ENCODE assay signal across 34 cellular contexts in genomic region chr12:67764946-67765619, GRCh38.
A peak's percentile ranks its signal among the peaks of the same experiment; 100 is the strongest.
DNase-seq lines count a peak whose midpoint lies in the region; ATAC-seq, FAIRE-seq and TF ChIP-seq lines count a peak whose summit lies in the region.
"Had no signal": no experiment of that assay in that cellular context is flagged by ENCODE, and none has a peak within 500 bp of the region (broad histone marks: within the 10 kb centered on the region; RNA-seq: fewer than 3 reads in every experiment).

No MANE protein-coding gene starts in this region.

- H3K27me3 ChIP-seq in PC-3 (ENCODE audit: low read length) = no peaks in the 10 kb centered on the region
- no peaks in the 10 kb centered on the region for H3K27me3 ChIP-seq in pancreas
- H3K27me3 ChIP-seq: tibial artery had no signal

- no peak overlapping the region for H3K27ac ChIP-seq in HEK293 (ENCODE audit: extremely low read depth, low read depth, low read length)
- peak overlapping the region; percentile 60; the same call in 1 of the 2 replicates for H3K27ac ChIP-seq in PC-3 (ENCODE audit: low read length)
- no peak overlapping the region for H3K27ac ChIP-seq in pancreas
- H3K27ac ChIP-seq: psoas muscle, tibial artery had no signal

- FAIRE-seq in pancreas (lab: Jason Lieb, UNC) = no peak
- FAIRE-seq: K562, TTC549 had no signal

- H3K4me3 ChIP-seq in HEK293 (ENCODE audit: low read depth, low read length) (no peak overlapping the region), PC-3 (ENCODE audit: low read length) (no peak overlapping the region), pancreas (no peak overlapping the region)
- H3K4me3 ChIP-seq: K562, lung, mucosa of descending colon, psoas muscle, tibial artery had no signal

- no peaks in the 10 kb centered on the region for H4K20me1 ChIP-seq in PC-3 (ENCODE audit: low read length)

- CTCF ChIA-PET in HEK293 (lab: Yijun Ruan, JAX) = no interaction called here
- CTCF ChIA-PET in PC-3 (lab: Charles Lee) = no interaction called here

- intact Hi-C loops in PC-3 (cut with micrococcal nuclease) (loop anchor here (5.0 kb wide), 2 partner anchors 53 to 147 kb away; no protein-coding TSS in a partner anchor), pancreas (cut with DNase I) (no loop called here)

- ATAC-seq in PC-3 (no peak), pancreas (peak; percentile 81 to 96 (median 92)), HG03469 (IDR thresholded peaks at IDR 0.05; ENCODE audit: unreplicated experiment) (no peak), HG02885 (IDR thresholded peaks at IDR 0.05; ENCODE audit: poor library complexity, unreplicated experiment) (no peak)
- ATAC-seq: K562, left cardiac atrium, mucosa of descending colon, natural killer cell, psoas muscle, sciatic nerve had no signal

- H3K9ac ChIP-seq in PC-3 (ENCODE audit: low read length) = no peak overlapping the region

- no peaks in the 10 kb centered on the region for H3K9me2 ChIP-seq in PC-3 (replicated peaks; ENCODE audit: low read length)

- H3K9me3 ChIP-seq in HEK293 (ENCODE audit: control insufficient read depth, insufficient read depth, low read depth, low read length) = no peaks in the 10 kb centered on the region
- H3K9me3 ChIP-seq in PC-3 (ENCODE audit: low read length) = no peaks in the 10 kb centered on the region
- no peaks in the 10 kb centered on the region for H3K9me3 ChIP-seq in pancreas
- H3K9me3 ChIP-seq: mucosa of descending colon, psoas muscle, tibial artery had no signal

- H2AFZ ChIP-seq in PC-3 (ENCODE audit: low read length) = no peak overlapping the region

- no TSS peak for BruUV-seq in PC-3 (replicated peaks; lab: Mats Ljungman, UMichigan)

- H3K4me1 ChIP-seq in HEK293 (ENCODE audit: control insufficient read depth, insufficient read depth, low read length) (peaks cover 6% of the 10 kb centered on the region), PC-3 (ENCODE audit: insufficient read depth, low read length) (peaks cover 19% of the 10 kb centered on the region), pancreas (peaks cover 0 to 13% (median 9%) of the 10 kb centered on the region in 3 donors)
- H3K4me1 ChIP-seq: psoas muscle, tibial artery had no signal

- no peaks in the 10 kb centered on the region for H3F3A ChIP-seq in PC-3 (ENCODE audit: low read length, unreplicated experiment)

- 30 to 44% methylated on average over 5 of the region's 5 CpGs for WGBS in pancreas, 2 donors

- H3K36me3 ChIP-seq in HEK293 (ENCODE audit: control insufficient read depth in 2 of 2, insufficient read depth in 1 of 2, low read length in 2 of 2) (no peaks in the 10 kb centered on the region), PC-3 (ENCODE audit: low read depth, low read length) (no peaks in the 10 kb centered on the region), pancreas (no peaks in the 10 kb centered on the region)
- H3K36me3 ChIP-seq: tibial artery had no signal

- POLR2A ChIA-PET in HEK293 (lab: Yijun Ruan, JAX) (no interaction called here), PC-3 (lab: Charles Lee; ENCODE audit: unreplicated experiment) (no interaction called here)

- no peaks in the 10 kb centered on the region for H3K79me2 ChIP-seq in PC-3 (ENCODE audit: low read length)

- TF ChIP-seq CTCF in HEK293 (tag by site-specific recombination; IDR thresholded peaks at IDR 0.05) (no peak), PC-3 (conservative IDR thresholded peaks at IDR 0.05; ENCODE audit: low read depth, low read length) (no peak), pancreas (IDR thresholded peaks at IDR 0.05) (no peak)

- H3K4me2 ChIP-seq in PC-3 (ENCODE audit: low read length) = no peak overlapping the region

- DNase-seq in NCI-H1105 treated with DMSO at 0.1 percent for 48 hours (lab: John Stamatoyannopoulos, UW) (peak; percentile 89), PC-3 (no peak), pancreas (peak; percentile 53 to 74 (median 69))
- no peak for DNase-seq in activated naive CD4-positive, alpha-beta T cell treated with Interleukin-2 at 50 U/mL for 16 hours
- DNase-seq: activated CD4-positive, alpha-beta T cell treated with anti-CD3 and anti-CD28 coated beads, Interleukin-2, amount 50 U/mL, for 1 hour; activated CD4-positive, CD25-positive, alpha-beta regulatory T cell; activated gamma-delta T cell; activated naive CD8-positive, alpha-beta T cell treated with anti-CD3 and anti-CD28 coated beads, Interleukin-2, amount 10 ng/mL, durations not matched to agents 7 days and 5 days; activated T-cell treated with anti-CD3 and anti-CD28 coated beads, Interleukin-2, amount 50 U/mL, for 1 hour; aorta; C1 segment of cervical spinal cord; COR-L47; DMS53; effector CD4-positive, alpha-beta T cell; GDM1; hypothalamus; immature natural killer cell; left cardiac atrium; mucosa of descending colon; natural killer cell; NCI-H2081 treated with DMSO at 0.1 percent for 48 hours; NCI-H526; occipital lobe; psoas muscle; stimulated activated CD4-positive, alpha-beta T cell treated with anti-CD3 and anti-CD28 coated beads, Interleukin-12 subunit alpha, Interleukin-12 subunit beta, amount 100 ng/mL, for 4 hours; stimulated activated CD4-positive, alpha-beta T cell treated with anti-CD3 and anti-CD28 coated beads, Interleukin-4, amount 100 ng/mL, for 1 hour; tibial artery had no signal

TF ChIP-seq in HEK293, 187 proteins besides CTCF, POLR2A, EP300 and RAD21:
- TF ChIP-seq ZNF211 (tag by site-specific recombination; IDR thresholded peaks at IDR 0.05; ENCODE audit: low read depth) = no peak
- TF ChIP-seq, protein P1, sequence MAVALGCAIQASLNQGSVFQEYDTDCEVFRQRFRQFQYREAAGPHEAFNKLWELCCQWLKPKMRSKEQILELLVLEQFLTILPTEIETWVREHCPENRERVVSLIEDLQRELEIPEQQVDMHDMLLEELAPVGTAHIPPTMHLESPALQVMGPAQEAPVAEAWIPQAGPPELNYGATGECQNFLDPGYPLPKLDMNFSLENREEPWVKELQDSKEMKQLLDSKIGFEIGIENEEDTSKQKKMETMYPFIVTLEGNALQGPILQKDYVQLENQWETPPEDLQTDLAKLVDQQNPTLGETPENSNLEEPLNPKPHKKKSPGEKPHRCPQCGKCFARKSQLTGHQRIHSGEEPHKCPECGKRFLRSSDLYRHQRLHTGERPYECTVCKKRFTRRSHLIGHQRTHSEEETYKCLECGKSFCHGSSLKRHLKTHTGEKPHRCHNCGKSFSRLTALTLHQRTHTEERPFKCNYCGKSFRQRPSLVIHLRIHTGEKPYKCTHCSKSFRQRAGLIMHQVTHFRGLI (tag by site-specific recombination; IDR thresholded peaks at IDR 0.05) = peak; percentile 81

Comparison
In these comparisons a context has a peak if more than half of its experiments do, and no peak if none do; other contexts are left out.
1. DNase-seq: peak in NCI-H1105 treated with DMSO at 0.1 percent for 48 hours (single experiment) and pancreas (6 of 6); none in PC-3 (single experiment) and activated naive CD4-positive, alpha-beta T cell treated with Interleukin-2 at 50 U/mL for 16 hours (single experiment).
2. ATAC-seq: peak in pancreas (4 of 4); none in PC-3 (single experiment), HG03469 (single experiment) and HG02885 (single experiment).